In genomic region chr2:171709011-171709685, GRCh38 we compare ENCODE assay signal across 22 cellular contexts. TPM values are rescaled to one million over a fixed set of nuclear protein-coding genes. Genes with fewer than 3 reads are reported as not detected.
DNase-seq lines count a peak whose midpoint lies in the region; ATAC-seq, FAIRE-seq and TF ChIP-seq lines count a peak whose summit lies in the region.
"Had no signal": no experiment of that assay in that cellular context is flagged by ENCODE, and none has a peak within 500 bp of the region (broad histone marks: within the 10 kb centered on the region; RNA-seq: fewer than 3 reads in every experiment).

No MANE protein-coding gene starts in this region.

- no peaks in the 10 kb centered on the region for H3K36me3 Mint-ChIP-seq in MCF 10A (ENCODE audit: insufficient read depth, unreplicated experiment)

- POLR2A ChIA-PET in MCF 10A (lab: Yijun Ruan, JAX), result interaction anchor here (1.5 kb wide), 1 partner anchor 21 kb away, joined by 7 read pairs; the partner anchor contains the start of gene DYNC1I2

- H3K27ac Mint-ChIP-seq in MCF 10A (ENCODE audit: low read depth, unreplicated experiment), result peak overlapping the region; percentile 27
- H3K27ac Mint-ChIP-seq: B cell had no signal

- no peaks in the 10 kb centered on the region for H3K27me3 Mint-ChIP-seq in MCF 10A (ENCODE audit: insufficient read depth, unreplicated experiment)
- H3K27me3 Mint-ChIP-seq: B cell; CD4-positive, CD25-positive, alpha-beta regulatory T cell had no signal

- DNase-seq in MCF 10A (ENCODE audit: unreplicated experiment), result no peak
- no peak for DNase-seq in mammary epithelial cell
- no peak for DNase-seq in SK-N-MC (ENCODE audit: low read depth, low spot score)
- DNase-seq in activated CD4-positive, CD25-positive, alpha-beta regulatory T cell (lab: John Stamatoyannopoulos, UW), result no peak
- DNase-seq in GM03348 (ENCODE audit: low spot score), result no peak
- no peak for DNase-seq in stimulated activated CD4-positive, alpha-beta T cell treated with anti-CD3 and anti-CD28 coated beads, Interleukin-4, amount 100 ng/mL, for 1 hour
- DNase-seq: CD4-positive, CD25-positive, alpha-beta regulatory T cell; DMS79; MM.1S; NCI-H1048; NCI-H1417 treated with DMSO at 0.1 percent for 48 hours; NCI-H187; NCI-H446; NCI-H526 treated with DMSO at 0.1 percent for 48 hours; OCI-M1; SHP77 treated with DMSO at 0.1 percent for 48 hours; SK-N-SH had no signal

- CTCF ChIA-PET in MCF 10A (lab: Yijun Ruan, JAX), result interaction anchor here (0.6 kb wide), 1 partner anchor 116 kb away, joined by 3 read pairs; no protein-coding TSS in a partner anchor
- CTCF ChIA-PET in mammary epithelial cell (lab: Charles Lee; ENCODE audit: low non-redundant PET), result no interaction called here

- BruUV-seq in MCF 10A (replicated peaks; lab: Mats Ljungman, UMichigan), result no TSS peak
- no TSS peak for BruUV-seq in mammary epithelial cell (replicated peaks; lab: Mats Ljungman, UMichigan)

- dilution Hi-C loops in mammary epithelial cell (cut with HindIII; ENCODE audit: low sequenced_read_pairs), result no loop called here

- no peak overlapping the region for H3K4me2 ChIP-seq in mammary epithelial cell (ENCODE audit: insufficient read depth, low read depth, low read length)
- H3K4me2 ChIP-seq: SK-N-SH had no signal

- H3K4me1 ChIP-seq in mammary epithelial cell (ENCODE audit: insufficient read depth, low read length), result peaks cover 19% of the 10 kb centered on the region

- peaks cover 68% of the 10 kb centered on the region for H3K79me2 ChIP-seq in mammary epithelial cell (ENCODE audit: insufficient read depth, low read length)

- H3K27ac ChIP-seq in mammary epithelial cell (ENCODE audit: insufficient read depth, low read depth, low read length) (no peak overlapping the region), SK-N-MC (peak overlapping the region; percentile 72; the same call in 1 of the 2 replicates)
- H3K27ac ChIP-seq: 22Rv1 had no signal

- H3K36me3 ChIP-seq in mammary epithelial cell (ENCODE audit: insufficient read depth, low read length) (peaks cover 2% of the 10 kb centered on the region), SK-N-MC (ENCODE audit: insufficient read depth, low read length) (peaks cover 4% of the 10 kb centered on the region; the same call in 1 of the 2 replicates)

- no peak overlapping the region for H3K4me3 ChIP-seq in mammary epithelial cell (replicated peaks in 1 of 3; ENCODE audit: insufficient read depth in 1 of 3, low read depth in 2 of 3, low read length in 3 of 3)
- no peak overlapping the region for H3K4me3 ChIP-seq in SK-N-MC

- no peak for ATAC-seq in HG03342 (IDR thresholded peaks at IDR 0.05; ENCODE audit: unreplicated experiment)

- H4K20me1 ChIP-seq in mammary epithelial cell (ENCODE audit: insufficient read depth, low read length), result no peaks in the 10 kb centered on the region

- intact Hi-C loops in MCF 10A (cut with micrococcal nuclease) (loop anchor here (5.0 kb wide), 2 partner anchors 103 to 758 kb away; no protein-coding TSS in a partner anchor), mammary epithelial cell (cut with micrococcal nuclease) (loop anchor here (5.0 kb wide), 1 partner anchor 418 kb away; no protein-coding TSS in a partner anchor)

- 95% methylated on average over 3 of the region's 3 CpGs for WGBS in mammary epithelial cell (ENCODE audit: low coverage, missing lambda C conversion rate)

- H3K27me3 ChIP-seq in mammary epithelial cell (ENCODE audit: insufficient read depth, low read length), result no peaks in the 10 kb centered on the region

- peaks cover 13% of the 10 kb centered on the region for H3K4me1 Mint-ChIP-seq in MCF 10A (ENCODE audit: insufficient read depth, unreplicated experiment)
- H3K4me1 Mint-ChIP-seq: B cell had no signal

- in situ Hi-C loops in mammary epithelial cell (cut with MboI; ENCODE audit: low sequenced_read_pairs in 2 of 2), result loop anchor here in 1 of 2 donors (10.0 to 25.0 kb wide), 2 partner anchors 114 to 753 kb away; no protein-coding TSS in a partner anchor

- H3K9ac ChIP-seq in mammary epithelial cell (ENCODE audit: insufficient read depth, low read length) (no peak overlapping the region), SK-N-MC (ENCODE audit: insufficient read length) (no peak overlapping the region)
- H3K9ac ChIP-seq: SK-N-SH had no signal

- H2AFZ ChIP-seq in mammary epithelial cell (ENCODE audit: low read depth, low read length), result no peak overlapping the region

- TF ChIP-seq CTCF in MCF 10A (IDR thresholded peaks at IDR 0.05; ENCODE audit: unreplicated experiment) (no peak), mammary epithelial cell (conservative IDR thresholded peaks at IDR 0.05 in 1 of 2, IDR thresholded peaks at IDR 0.05 in 1 of 2; ENCODE audit: extremely low read depth in 1 of 2, insufficient read depth in 1 of 2, low read depth in 1 of 2, low read length in 2 of 2) (no peak)

- H3K4me3 Mint-ChIP-seq in MCF 10A (ENCODE audit: unreplicated experiment), result no peak overlapping the region
- H3K4me3 Mint-ChIP-seq: B cell; CD4-positive, CD25-positive, alpha-beta regulatory T cell had no signal

- no peaks in the 10 kb centered on the region for H3K9me3 ChIP-seq in mammary epithelial cell (replicated peaks; ENCODE audit: insufficient read depth, low read length)
- H3K9me3 ChIP-seq in SK-N-MC (ENCODE audit: low read depth, low read length), result no peaks in the 10 kb centered on the region
- H3K9me3 ChIP-seq: SK-N-SH had no signal

- H3K9me3 Mint-ChIP-seq in MCF 10A (ENCODE audit: unreplicated experiment), result no peaks in the 10 kb centered on the region
- H3K9me3 Mint-ChIP-seq: CD4-positive, CD25-positive, alpha-beta regulatory T cell had no signal

- peak; percentile 55 for FAIRE-seq in endometrium (lab: Jason Lieb, UNC)
- FAIRE-seq: H54 had no signal

RNA-seq across cellular contexts. Expression of gene DYNC1I2, which starts 21.9 kb away (rescaled TPM):
- total RNA-seq in MCF 10A (2022) (77.7 and 82.7 TPM in 2 replicates), mammary epithelial cell (100 to 1,000 TPM in 1 of 2 donors, 10 to 100 TPM in 1; 97.4 to 119 TPM)
- polyA plus RNA-seq in mammary epithelial cell, result 124 TPM
- 133 TPM for polyA minus RNA-seq in mammary epithelial cell
